In the genomic region with DNA sequence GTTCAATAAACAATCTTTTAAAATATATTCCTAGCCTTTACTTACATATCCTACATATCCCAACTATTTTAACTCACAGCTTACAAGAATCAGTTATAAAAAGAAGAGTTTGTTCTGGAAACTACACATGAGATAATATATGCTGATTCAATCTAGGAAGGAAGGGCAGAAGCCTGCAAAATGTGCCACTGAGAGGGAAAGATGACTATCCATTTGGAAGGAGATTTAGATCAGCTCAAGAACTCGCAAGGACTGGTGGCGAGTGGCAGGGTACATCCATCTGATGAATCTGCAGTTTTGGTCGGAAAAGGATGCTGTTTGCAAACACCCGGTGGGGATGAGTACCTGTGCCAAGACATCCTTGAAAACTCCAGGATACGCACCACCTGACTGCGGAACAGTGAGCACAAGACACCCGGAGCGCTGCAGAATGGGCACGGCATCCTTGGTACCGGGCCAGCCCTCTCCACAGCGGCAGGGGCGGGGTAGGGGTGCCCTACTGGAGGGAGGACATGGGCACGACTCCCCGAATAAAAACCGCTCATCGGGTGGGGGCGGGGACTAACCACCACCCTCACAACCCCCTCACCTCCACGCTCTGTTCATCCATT, we compare ENCODE assay signal across 8 cellular contexts.
DNase-seq lines count a peak whose midpoint lies in the region; ATAC-seq lines count a peak whose summit lies in the region.

No MANE protein-coding gene starts in this region.

- H3K36me3 ChIP-seq in effector memory CD4-positive, alpha-beta T cell (ENCODE audit: control insufficient read depth, insufficient read depth, low read length), result no peaks in the 10 kb centered on the region

- ATAC-seq in HG03060 (IDR thresholded peaks at IDR 0.05; ENCODE audit: low read depth, unreplicated experiment) (peak; percentile 7), memory B cell (ENCODE audit: low read depth) (peak; percentile 45)

- H3K27ac Mint-ChIP-seq in memory B cell, result peak overlapping the region; percentile 86

- no peaks in the 10 kb centered on the region for H3K9me3 Mint-ChIP-seq in memory B cell

- H3K27me3 Mint-ChIP-seq in memory B cell, result no peaks in the 10 kb centered on the region

- peaks cover 11% of the 10 kb centered on the region for H3K4me1 Mint-ChIP-seq in memory B cell

- peak; percentile 53 to 86 (median 83) for DNase-seq in NCI-H1417 (lab: John Stamatoyannopoulos, UW)
- no peak for DNase-seq in NCI-H1417 treated with DMSO at 0.1 percent for 48 hours (lab: John Stamatoyannopoulos, UW)
- DNase-seq in NCI-H510A (lab: John Stamatoyannopoulos, UW), result peak; percentile 50
- peak; percentile 44 to 52 for DNase-seq in activated CD8-positive, alpha-beta memory T cell treated with anti-CD3 and anti-CD28 coated beads for 4 hours (ENCODE audit: low read depth in 2 of 2)
- DNase-seq in effector memory CD4-positive, alpha-beta T cell, result peak; percentile 60 to 70 (median 69)
- DNase-seq in memory B cell (ENCODE audit: low spot score in 2 of 2), result peak in 1 of 2 donors; percentile 53
- peak; percentile 35 for DNase-seq in stimulated activated CD8-positive, alpha-beta memory T cell treated with anti-CD3 and anti-CD28 coated beads, Interleukin-15, amount 100 ng/mL, for 1 hour (ENCODE audit: low read depth)

- peak overlapping the region; percentile 95 for H3K4me3 ChIP-seq in effector memory CD4-positive, alpha-beta T cell (ENCODE audit: insufficient read depth, low read depth, low read length, poor library complexity, severe bottlenecking)

- no peaks in the 10 kb centered on the region for H3K9me3 ChIP-seq in effector memory CD4-positive, alpha-beta T cell (ENCODE audit: control insufficient read depth, low read length)

- no peaks in the 10 kb centered on the region for H3K27me3 ChIP-seq in effector memory CD4-positive, alpha-beta T cell (replicated peaks; ENCODE audit: control insufficient read depth, insufficient read depth, low read length, poor library complexity, severe bottlenecking)

- H3K36me3 Mint-ChIP-seq in memory B cell, result peaks cover 6% of the 10 kb centered on the region

- H3K27ac ChIP-seq in effector memory CD4-positive, alpha-beta T cell (ENCODE audit: insufficient read depth, low read length, poor library complexity, severe bottlenecking), result peak overlapping the region; percentile 87

- peak overlapping the region; percentile 91 for H3K4me3 Mint-ChIP-seq in memory B cell

- peaks cover 9% of the 10 kb centered on the region for H3K4me1 ChIP-seq in effector memory CD4-positive, alpha-beta T cell (ENCODE audit: control insufficient read depth, insufficient read depth, low read length, poor library complexity, severe bottlenecking)
